ENCODE assay signal across 1 cellular context in the genomic region with DNA sequence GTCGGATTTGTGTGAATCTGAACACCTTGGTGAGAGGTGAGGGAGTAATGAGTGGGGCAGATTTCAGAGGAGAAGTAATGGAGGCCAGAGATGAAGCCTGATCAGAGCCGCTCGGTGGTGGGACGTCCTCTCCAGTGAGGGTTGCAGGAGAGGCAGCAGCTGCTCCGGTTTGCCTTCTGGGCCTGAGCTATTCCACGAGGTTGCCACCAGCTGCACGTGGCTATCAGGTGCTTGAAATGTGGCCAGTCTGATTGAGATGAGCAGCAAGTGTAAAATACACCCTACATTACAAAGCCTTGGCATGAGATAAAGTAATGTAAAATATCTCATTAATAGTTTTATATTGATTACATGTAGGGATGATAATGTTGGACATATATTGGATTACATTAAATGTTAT.
A peak's percentile ranks its signal among the peaks of the same experiment; 100 is the strongest.
TF ChIP-seq lines count a peak whose summit lies in the region.

No MANE protein-coding gene starts in this region.

TF ChIP-seq in HepG2, 621 proteins besides CTCF, POLR2A, EP300 and RAD21:
- TF ChIP-seq, protein P1, sequence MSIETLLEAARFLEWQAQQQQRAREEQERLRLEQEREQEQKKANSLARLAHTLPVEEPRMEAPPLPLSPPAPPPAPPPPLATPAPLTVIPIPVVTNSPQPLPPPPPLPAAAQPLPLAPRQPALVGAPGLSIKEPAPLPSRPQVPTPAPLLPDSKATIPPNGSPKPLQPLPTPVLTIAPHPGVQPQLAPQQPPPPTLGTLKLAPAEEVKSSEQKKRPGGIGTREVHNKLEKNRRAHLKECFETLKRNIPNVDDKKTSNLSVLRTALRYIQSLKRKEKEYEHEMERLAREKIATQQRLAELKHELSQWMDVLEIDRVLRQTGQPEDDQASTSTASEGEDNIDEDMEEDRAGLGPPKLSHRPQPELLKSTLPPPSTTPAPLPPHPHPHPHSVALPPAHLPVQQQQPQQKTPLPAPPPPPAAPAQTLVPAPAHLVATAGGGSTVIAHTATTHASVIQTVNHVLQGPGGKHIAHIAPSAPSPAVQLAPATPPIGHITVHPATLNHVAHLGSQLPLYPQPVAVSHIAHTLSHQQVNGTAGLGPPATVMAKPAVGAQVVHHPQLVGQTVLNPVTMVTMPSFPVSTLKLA (IDR thresholded peaks at IDR 0.05): peak; percentile 80
- TF ChIP-seq, protein P2, sequence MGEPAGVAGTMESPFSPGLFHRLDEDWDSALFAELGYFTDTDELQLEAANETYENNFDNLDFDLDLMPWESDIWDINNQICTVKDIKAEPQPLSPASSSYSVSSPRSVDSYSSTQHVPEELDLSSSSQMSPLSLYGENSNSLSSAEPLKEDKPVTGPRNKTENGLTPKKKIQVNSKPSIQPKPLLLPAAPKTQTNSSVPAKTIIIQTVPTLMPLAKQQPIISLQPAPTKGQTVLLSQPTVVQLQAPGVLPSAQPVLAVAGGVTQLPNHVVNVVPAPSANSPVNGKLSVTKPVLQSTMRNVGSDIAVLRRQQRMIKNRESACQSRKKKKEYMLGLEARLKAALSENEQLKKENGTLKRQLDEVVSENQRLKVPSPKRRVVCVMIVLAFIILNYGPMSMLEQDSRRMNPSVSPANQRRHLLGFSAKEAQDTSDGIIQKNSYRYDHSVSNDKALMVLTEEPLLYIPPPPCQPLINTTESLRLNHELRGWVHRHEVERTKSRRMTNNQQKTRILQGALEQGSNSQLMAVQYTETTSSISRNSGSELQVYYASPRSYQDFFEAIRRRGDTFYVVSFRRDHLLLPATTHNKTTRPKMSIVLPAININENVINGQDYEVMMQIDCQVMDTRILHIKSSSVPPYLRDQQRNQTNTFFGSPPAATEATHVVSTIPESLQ (CRISPR knock-in tag; conservative IDR thresholded peaks at IDR 0.05): no peak
- TF ChIP-seq, protein P3, sequence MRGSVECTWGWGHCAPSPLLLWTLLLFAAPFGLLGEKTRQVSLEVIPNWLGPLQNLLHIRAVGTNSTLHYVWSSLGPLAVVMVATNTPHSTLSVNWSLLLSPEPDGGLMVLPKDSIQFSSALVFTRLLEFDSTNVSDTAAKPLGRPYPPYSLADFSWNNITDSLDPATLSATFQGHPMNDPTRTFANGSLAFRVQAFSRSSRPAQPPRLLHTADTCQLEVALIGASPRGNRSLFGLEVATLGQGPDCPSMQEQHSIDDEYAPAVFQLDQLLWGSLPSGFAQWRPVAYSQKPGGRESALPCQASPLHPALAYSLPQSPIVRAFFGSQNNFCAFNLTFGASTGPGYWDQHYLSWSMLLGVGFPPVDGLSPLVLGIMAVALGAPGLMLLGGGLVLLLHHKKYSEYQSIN (CRISPR knock-in tag; IDR thresholded peaks at IDR 0.05; ENCODE audit: borderline replicate concordance): no peak
